In genomic region chr7:139476891-139477290, GRCh38 we compare ENCODE assay signal across 8 cellular contexts. TPM values are rescaled to one million over a fixed set of nuclear protein-coding genes. Genes with fewer than 3 reads are reported as not detected.
"Had no signal": no experiment of that assay in that cellular context is flagged by ENCODE, and none has a peak within 500 bp of the region (broad histone marks: within the 10 kb centered on the region; RNA-seq: fewer than 3 reads in every experiment).

No MANE protein-coding gene starts in this region.

- H3K9ac ChIP-seq: GM23248 had no signal

- H3K4me3 ChIP-seq: GM23248, GM23338, HAP-1 had no signal

- H3K4me2 ChIP-seq: GM23338 had no signal

- H3K27ac ChIP-seq: GM23248 had no signal

- H3K9me3 ChIP-seq: HAP-1 had no signal

- H2AFZ ChIP-seq: GM23248, GM23338 had no signal

- DNase-seq: GM23248, GOT3, H7, H9, HCEC 1CT, HFFc6 had no signal

RNA-seq across cellular contexts. Expression of gene KLRG2, which starts 6.6 kb away (rescaled TPM):
- polyA plus RNA-seq: GM23248 had no signal

RNA-seq across cellular contexts. Expression of gene CLEC2L, which starts 46.6 kb away (rescaled TPM):
- polyA plus RNA-seq: GM23248, GM23338 had no signal
